ENCODE assay signal across 8 cellular contexts in the genomic region with DNA sequence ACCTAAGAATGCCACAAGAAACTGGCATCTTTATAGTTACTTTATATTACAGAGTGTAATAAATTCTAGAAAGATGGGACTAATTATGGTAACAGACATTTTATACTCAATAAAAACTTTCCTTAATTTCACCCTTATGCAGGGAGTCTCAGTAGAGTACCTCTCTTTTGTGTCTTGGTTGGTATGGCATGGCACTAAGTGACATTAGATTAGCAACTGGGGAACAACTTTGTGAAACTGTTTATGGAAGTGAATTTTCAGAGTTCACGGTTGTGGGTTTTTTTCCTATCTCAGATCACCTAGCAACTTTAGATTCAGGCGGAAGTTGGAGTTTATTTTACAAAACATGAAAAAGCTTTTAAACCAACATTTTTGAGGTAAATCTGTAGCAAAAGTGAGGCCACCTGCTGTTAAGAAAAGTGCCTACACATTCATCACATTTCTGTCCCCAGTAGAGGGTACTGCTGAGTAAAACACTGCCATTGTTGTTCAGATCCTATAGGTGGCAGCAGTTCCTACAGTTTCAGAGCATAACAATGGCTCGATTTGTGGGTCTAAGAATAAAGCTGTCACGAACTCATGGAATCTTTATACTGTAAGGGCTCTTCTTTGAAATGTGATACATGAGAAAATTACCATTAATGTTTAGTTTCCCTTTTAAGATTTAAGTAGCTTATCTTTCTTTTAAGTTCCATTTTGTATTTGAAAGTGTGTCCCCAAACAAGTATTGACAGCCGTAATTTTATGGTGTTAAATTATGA.
A peak's percentile ranks its signal among the peaks of the same experiment; 100 is the strongest.
DNase-seq lines count a peak whose midpoint lies in the region; ATAC-seq, FAIRE-seq and TF ChIP-seq lines count a peak whose summit lies in the region.

No MANE protein-coding gene starts in this region.

- ATAC-seq in GM18520 (IDR thresholded peaks at IDR 0.05; ENCODE audit: unreplicated experiment) (peak; percentile 96), HG03097 (IDR thresholded peaks at IDR 0.05; ENCODE audit: low FRiP score, unreplicated experiment) (peak; percentile 86), left lobe of liver (peak; percentile 100)

- no peaks in the 10 kb centered on the region for H3K36me3 ChIP-seq in BJ (ENCODE audit: control insufficient read depth, insufficient read depth, low read length)

- CTCF ChIA-PET in BJ (lab: Yijun Ruan, JAX) = interaction anchor here (0.6 to 3.4 kb wide), 58 partner anchors 9 to 1058 kb away, joined by 3 to 56 read pairs (median 4); no protein-coding TSS in a partner anchor

- TF ChIP-seq CTCF in BJ (IDR thresholded peaks at IDR 0.05; ENCODE audit: insufficient read depth, low read depth, low read length) = peak; percentile 100

- FAIRE-seq in colon (lab: Jason Lieb, UNC) = peak; percentile 86

- POLR2A ChIA-PET in BJ (lab: Charles Lee) = no interaction called here

- DNase-seq in BJ (ENCODE audit: low read depth) (peak; percentile 28), NCI-H2029 treated with DMSO at 0.1 percent for 48 hours (lab: John Stamatoyannopoulos, UW) (peak; percentile 91), T-helper 1 cell (peak in 4 of 5 donors; percentile 2 to 73 (median 26)), left lobe of liver (ENCODE audit: low spot score) (no peak)
- peak; percentile 1 for DNase-seq in stimulated activated naive CD4-positive, alpha-beta T cell treated with Interleukin-2 at 50 U/mL for 16 hours (lab: John Stamatoyannopoulos, UW)

- H3K4me3 ChIP-seq in BJ (ENCODE audit: low read depth, low read length) = no peak overlapping the region

- H3K27me3 ChIP-seq in BJ (ENCODE audit: control insufficient read depth, insufficient read depth, low read length) = no peaks in the 10 kb centered on the region
